ENCODE assay signal across 1 cellular context in genomic region chr10:80415734-80416281, GRCh38.
TF ChIP-seq lines count a peak whose summit lies in the region.

No MANE protein-coding gene starts in this region.

TF ChIP-seq in GM23338, 12 proteins besides CTCF, POLR2A, EP300 and RAD21 (continued from another document):
- TF ChIP-seq ZNF462 (CRISPR knock-in tag; IDR thresholded peaks at IDR 0.05) (no peak), CREB1 (CRISPR knock-in tag; IDR thresholded peaks at IDR 0.05; ENCODE audit: low read depth) (no peak), ZNF114 (CRISPR knock-in tag; IDR thresholded peaks at IDR 0.05) (no peak), ETS1 (IDR thresholded peaks at IDR 0.05) (no peak), JUNB (IDR thresholded peaks at IDR 0.05; ENCODE audit: unreplicated experiment) (no peak), NANOG (IDR thresholded peaks at IDR 0.05; ENCODE audit: borderline replicate concordance) (no peak), EZH2phosphoT487 (IDR thresholded peaks at IDR 0.05; ENCODE audit: unreplicated experiment) (no peak), POLR2AphosphoS5 (IDR thresholded peaks at IDR 0.05; ENCODE audit: low read depth) (no peak), STAT1 (IDR thresholded peaks at IDR 0.05; ENCODE audit: unreplicated experiment) (no peak)
